22 cellular contexts compared by ENCODE assay signal in genomic region chr6:66289889-66290288, GRCh38.
"Had no signal": no experiment of that assay in that cellular context is flagged by ENCODE, and none has a peak within 500 bp of the region (broad histone marks: within the 10 kb centered on the region; RNA-seq: fewer than 3 reads in every experiment).

No MANE protein-coding gene starts in this region.

- FAIRE-seq: HTR-8/SVneo, RCC 7860 had no signal

- DNase-seq: IMR-90, Kasumi-1, MM.1S, NCI-H1092 treated with DMSO at 0.1 percent for 48 hours, NCI-H1436, NCI-H187, NCI-H2029, NCI-H2081 treated with DMSO at 0.1 percent for 48 hours, NCI-H2171, NCI-H226, NCI-H446, NCI-H510A, NCI-H524 treated with DMSO at 0.1 percent for 48 hours, NCI-H69, NCI-H774, RPMI8226, SHP77 had no signal

- H3K4me2 ChIP-seq: KMS-11 had no signal

- H3K27ac ChIP-seq: HL-60, KMS-11 had no signal

- H3K9ac ChIP-seq: KMS-11 had no signal

- ATAC-seq: SK-N-SH treated with all-trans-retinoic acid at 6 μM for 48 hours had no signal
